In the genomic region with DNA sequence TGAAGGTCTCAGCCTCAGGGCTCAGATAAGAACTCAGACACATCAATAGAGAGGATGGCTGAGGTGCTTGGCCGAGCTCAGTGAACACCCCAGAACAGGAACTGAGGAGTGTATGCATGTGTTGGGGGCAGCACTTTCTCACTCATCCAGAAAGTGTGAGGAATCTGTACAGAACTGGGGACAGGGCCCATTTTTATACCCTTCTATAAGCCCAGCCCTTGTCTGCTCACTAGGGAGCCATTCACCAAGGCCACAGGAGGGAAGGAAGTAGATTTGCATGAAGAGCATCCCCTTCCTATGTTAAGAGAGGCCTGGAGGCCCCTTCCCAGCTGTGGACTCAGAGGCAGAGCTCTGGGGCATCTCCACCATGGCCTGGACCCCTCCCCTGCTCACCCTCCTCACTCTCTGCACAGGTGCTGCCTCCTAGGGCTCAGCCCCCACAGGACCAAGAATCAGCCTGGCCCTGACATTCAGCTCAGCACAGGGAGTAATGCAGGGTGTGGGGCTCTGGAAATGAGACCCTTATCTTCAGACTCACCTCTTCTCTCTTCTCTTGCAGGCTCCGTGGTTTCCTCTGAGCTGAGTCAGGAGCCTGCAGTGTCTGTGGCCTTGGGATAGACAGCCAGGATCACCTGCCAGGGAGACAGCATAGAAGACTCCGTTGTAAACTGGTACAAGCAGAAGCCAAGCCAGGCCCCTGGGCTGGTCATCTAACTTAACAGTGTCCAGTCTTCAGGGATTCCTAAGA, we compare ENCODE assay signal across 1 cellular context.
TF ChIP-seq lines count a peak whose summit lies in the region.

No MANE protein-coding gene starts in this region.

TF ChIP-seq in K562, 482 proteins besides CTCF, POLR2A, EP300 and RAD21:
- TF ChIP-seq HDAC8 (tag; IDR thresholded peaks at IDR 0.05), result no peak
- TF ChIP-seq, protein P1, sequence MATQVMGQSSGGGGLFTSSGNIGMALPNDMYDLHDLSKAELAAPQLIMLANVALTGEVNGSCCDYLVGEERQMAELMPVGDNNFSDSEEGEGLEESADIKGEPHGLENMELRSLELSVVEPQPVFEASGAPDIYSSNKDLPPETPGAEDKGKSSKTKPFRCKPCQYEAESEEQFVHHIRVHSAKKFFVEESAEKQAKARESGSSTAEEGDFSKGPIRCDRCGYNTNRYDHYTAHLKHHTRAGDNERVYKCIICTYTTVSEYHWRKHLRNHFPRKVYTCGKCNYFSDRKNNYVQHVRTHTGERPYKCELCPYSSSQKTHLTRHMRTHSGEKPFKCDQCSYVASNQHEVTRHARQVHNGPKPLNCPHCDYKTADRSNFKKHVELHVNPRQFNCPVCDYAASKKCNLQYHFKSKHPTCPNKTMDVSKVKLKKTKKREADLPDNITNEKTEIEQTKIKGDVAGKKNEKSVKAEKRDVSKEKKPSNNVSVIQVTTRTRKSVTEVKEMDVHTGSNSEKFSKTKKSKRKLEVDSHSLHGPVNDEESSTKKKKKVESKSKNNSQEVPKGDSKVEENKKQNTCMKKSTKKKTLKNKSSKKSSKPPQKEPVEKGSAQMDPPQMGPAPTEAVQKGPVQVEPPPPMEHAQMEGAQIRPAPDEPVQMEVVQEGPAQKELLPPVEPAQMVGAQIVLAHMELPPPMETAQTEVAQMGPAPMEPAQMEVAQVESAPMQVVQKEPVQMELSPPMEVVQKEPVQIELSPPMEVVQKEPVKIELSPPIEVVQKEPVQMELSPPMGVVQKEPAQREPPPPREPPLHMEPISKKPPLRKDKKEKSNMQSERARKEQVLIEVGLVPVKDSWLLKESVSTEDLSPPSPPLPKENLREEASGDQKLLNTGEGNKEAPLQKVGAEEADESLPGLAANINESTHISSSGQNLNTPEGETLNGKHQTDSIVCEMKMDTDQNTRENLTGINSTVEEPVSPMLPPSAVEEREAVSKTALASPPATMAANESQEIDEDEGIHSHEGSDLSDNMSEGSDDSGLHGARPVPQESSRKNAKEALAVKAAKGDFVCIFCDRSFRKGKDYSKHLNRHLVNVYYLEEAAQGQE (CRISPR knock-in tag; IDR thresholded peaks at IDR 0.05; ENCODE audit: low read depth), result no peak
- no peak for TF ChIP-seq FUS (optimal IDR thresholded peaks at IDR 0.05; ENCODE audit: low read depth, low read length)
- TF ChIP-seq, protein P2, sequence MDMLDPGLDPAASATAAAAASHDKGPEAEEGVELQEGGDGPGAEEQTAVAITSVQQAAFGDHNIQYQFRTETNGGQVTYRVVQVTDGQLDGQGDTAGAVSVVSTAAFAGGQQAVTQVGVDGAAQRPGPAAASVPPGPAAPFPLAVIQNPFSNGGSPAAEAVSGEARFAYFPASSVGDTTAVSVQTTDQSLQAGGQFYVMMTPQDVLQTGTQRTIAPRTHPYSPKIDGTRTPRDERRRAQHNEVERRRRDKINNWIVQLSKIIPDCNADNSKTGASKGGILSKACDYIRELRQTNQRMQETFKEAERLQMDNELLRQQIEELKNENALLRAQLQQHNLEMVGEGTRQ (CRISPR knock-in tag; IDR thresholded peaks at IDR 0.05), result peak; percentile 29; the same call in 1 of the 2 replicates
- no peak for TF ChIP-seq PRMT5 (CRISPR knock-in tag; IDR thresholded peaks at IDR 0.05)
- TF ChIP-seq, protein P3, sequence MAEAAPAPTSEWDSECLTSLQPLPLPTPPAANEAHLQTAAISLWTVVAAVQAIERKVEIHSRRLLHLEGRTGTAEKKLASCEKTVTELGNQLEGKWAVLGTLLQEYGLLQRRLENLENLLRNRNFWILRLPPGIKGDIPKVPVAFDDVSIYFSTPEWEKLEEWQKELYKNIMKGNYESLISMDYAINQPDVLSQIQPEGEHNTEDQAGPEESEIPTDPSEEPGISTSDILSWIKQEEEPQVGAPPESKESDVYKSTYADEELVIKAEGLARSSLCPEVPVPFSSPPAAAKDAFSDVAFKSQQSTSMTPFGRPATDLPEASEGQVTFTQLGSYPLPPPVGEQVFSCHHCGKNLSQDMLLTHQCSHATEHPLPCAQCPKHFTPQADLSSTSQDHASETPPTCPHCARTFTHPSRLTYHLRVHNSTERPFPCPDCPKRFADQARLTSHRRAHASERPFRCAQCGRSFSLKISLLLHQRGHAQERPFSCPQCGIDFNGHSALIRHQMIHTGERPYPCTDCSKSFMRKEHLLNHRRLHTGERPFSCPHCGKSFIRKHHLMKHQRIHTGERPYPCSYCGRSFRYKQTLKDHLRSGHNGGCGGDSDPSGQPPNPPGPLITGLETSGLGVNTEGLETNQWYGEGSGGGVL (CRISPR knock-in tag; IDR thresholded peaks at IDR 0.05), result no peak
- no peak for TF ChIP-seq MBD2 (IDR thresholded peaks at IDR 0.05; ENCODE audit: borderline replicate concordance, low read depth)
- no peak for TF ChIP-seq ATF7 (IDR thresholded peaks at IDR 0.05)
- no peak for TF ChIP-seq MYNN (IDR thresholded peaks at IDR 0.05)
- TF ChIP-seq MYNN (CRISPR knock-in tag; IDR thresholded peaks at IDR 0.05), result peak; percentile 48; the same call in 1 of the 2 replicates
- TF ChIP-seq, protein P4, sequence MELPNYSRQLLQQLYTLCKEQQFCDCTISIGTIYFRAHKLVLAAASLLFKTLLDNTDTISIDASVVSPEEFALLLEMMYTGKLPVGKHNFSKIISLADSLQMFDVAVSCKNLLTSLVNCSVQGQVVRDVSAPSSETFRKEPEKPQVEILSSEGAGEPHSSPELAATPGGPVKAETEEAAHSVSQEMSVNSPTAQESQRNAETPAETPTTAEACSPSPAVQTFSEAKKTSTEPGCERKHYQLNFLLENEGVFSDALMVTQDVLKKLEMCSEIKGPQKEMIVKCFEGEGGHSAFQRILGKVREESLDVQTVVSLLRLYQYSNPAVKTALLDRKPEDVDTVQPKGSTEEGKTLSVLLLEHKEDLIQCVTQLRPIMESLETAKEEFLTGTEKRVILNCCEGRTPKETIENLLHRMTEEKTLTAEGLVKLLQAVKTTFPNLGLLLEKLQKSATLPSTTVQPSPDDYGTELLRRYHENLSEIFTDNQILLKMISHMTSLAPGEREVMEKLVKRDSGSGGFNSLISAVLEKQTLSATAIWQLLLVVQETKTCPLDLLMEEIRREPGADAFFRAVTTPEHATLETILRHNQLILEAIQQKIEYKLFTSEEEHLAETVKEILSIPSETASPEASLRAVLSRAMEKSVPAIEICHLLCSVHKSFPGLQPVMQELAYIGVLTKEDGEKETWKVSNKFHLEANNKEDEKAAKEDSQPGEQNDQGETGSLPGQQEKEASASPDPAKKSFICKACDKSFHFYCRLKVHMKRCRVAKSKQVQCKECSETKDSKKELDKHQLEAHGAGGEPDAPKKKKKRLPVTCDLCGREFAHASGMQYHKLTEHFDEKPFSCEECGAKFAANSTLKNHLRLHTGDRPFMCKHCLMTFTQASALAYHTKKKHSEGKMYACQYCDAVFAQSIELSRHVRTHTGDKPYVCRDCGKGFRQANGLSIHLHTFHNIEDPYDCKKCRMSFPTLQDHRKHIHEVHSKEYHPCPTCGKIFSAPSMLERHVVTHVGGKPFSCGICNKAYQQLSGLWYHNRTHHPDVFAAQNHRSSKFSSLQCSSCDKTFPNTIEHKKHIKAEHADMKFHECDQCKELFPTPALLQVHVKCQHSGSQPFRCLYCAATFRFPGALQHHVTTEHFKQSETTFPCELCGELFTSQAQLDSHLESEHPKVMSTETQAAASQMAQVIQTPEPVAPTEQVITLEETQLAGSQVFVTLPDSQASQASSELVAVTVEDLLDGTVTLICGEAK (IDR thresholded peaks at IDR 0.05), result no peak
- TF ChIP-seq, protein P4 (CRISPR knock-in tag; IDR thresholded peaks at IDR 0.05), result 0 out of 2 replicates have a peak, but pooled peaks have one; percentile 61
- TF ChIP-seq, protein P5, sequence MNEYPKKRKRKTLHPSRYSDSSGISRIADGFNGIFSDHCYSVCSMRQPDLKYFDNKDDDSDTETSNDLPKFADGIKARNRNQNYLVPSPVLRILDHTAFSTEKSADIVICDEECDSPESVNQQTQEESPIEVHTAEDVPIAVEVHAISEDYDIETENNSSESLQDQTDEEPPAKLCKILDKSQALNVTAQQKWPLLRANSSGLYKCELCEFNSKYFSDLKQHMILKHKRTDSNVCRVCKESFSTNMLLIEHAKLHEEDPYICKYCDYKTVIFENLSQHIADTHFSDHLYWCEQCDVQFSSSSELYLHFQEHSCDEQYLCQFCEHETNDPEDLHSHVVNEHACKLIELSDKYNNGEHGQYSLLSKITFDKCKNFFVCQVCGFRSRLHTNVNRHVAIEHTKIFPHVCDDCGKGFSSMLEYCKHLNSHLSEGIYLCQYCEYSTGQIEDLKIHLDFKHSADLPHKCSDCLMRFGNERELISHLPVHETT (CRISPR knock-in tag; conservative IDR thresholded peaks at IDR 0.05 in 1 of 2, IDR thresholded peaks at IDR 0.05 in 1 of 2), result peak in 1 of 2 experiments; percentile 90; a peak in 1 of 4 replicates
